ENCODE assay signal across 8 cellular contexts in genomic region chr7:129612112-129613015, GRCh38. TPM values are rescaled to one million over a fixed set of nuclear protein-coding genes. Genes with fewer than 3 reads are reported as not detected.
DNase-seq lines count a peak whose midpoint lies in the region; ATAC-seq, FAIRE-seq and TF ChIP-seq lines count a peak whose summit lies in the region.

No MANE protein-coding gene starts in this region.

- DNase-seq in ACHN (peak; percentile 54), RPMI7951 (ENCODE audit: low read depth) (peak; percentile 32), Right ventricle myocardium superior (peak; percentile 71), pancreas (peak; percentile 37 to 90 (median 68))
- DNase-seq in activated naive CD8-positive, alpha-beta T cell treated with anti-CD3 and anti-CD28 coated beads for 36 hours, result peak; percentile 19

- intact Hi-C loops in Right ventricle myocardium superior (cut with DNase I) (no loop called here), pancreas (cut with DNase I) (no loop called here)

- TF ChIP-seq CTCF in pancreas (IDR thresholded peaks at IDR 0.05), result peak in 1 of 4 donors; percentile 21

- H3K9me3 Mint-ChIP-seq in activated naive CD8-positive, alpha-beta T cell treated with anti-CD3 and anti-CD28 coated beads for 36 hours, result peaks cover 1% of the 10 kb centered on the region

- peaks cover 32% of the 10 kb centered on the region for H3K36me3 Mint-ChIP-seq in activated naive CD8-positive, alpha-beta T cell treated with anti-CD3 and anti-CD28 coated beads for 36 hours

- H3K4me1 ChIP-seq in pancreas, result peaks cover 0 to 27% (median 11%) of the 10 kb centered on the region in 3 donors

- ATAC-seq in GM18517 (IDR thresholded peaks at IDR 0.05; ENCODE audit: unreplicated experiment) (peak; percentile 5), HG03439 (IDR thresholded peaks at IDR 0.05; ENCODE audit: unreplicated experiment) (peak; percentile 8), Right ventricle myocardium superior (ENCODE audit: poor library complexity) (peak; percentile 14), pancreas (peak; percentile 30 to 52 (median 42)), GM19452 (IDR thresholded peaks at IDR 0.05; ENCODE audit: unreplicated experiment) (no peak)

- in situ Hi-C loops in ACHN (cut with HindIII; ENCODE audit: low pct_ligation_motif_present, low pct_unique_long_range_greater_than_20kb, low sequenced_read_pairs), result no loop called here

- no peak for FAIRE-seq in pancreas (lab: Jason Lieb, UNC)

- H3K36me3 ChIP-seq in pancreas, result no peaks in the 10 kb centered on the region

- H3K27me3 Mint-ChIP-seq in activated naive CD8-positive, alpha-beta T cell treated with anti-CD3 and anti-CD28 coated beads for 36 hours, result no peaks in the 10 kb centered on the region

- WGBS in pancreas, 2 donors, result 0 to 1% methylated on average over 46 to 64 of the region's 64 CpGs

- peak overlapping the region; percentile 61 to 89 (median 80) for H3K27ac ChIP-seq in pancreas

- H3K9me3 ChIP-seq in pancreas, result no peaks in the 10 kb centered on the region

- H3K27me3 ChIP-seq in pancreas, result no peaks in the 10 kb centered on the region

- peak overlapping the region; percentile 48 to 89 (median 84) for H3K4me3 ChIP-seq in pancreas

- H3K27ac Mint-ChIP-seq in activated naive CD8-positive, alpha-beta T cell treated with anti-CD3 and anti-CD28 coated beads for 36 hours, result peak overlapping the region; percentile 93

- H3K4me1 Mint-ChIP-seq in activated naive CD8-positive, alpha-beta T cell treated with anti-CD3 and anti-CD28 coated beads for 36 hours, result peaks cover 51% of the 10 kb centered on the region

- peak overlapping the region; percentile 86 for H3K4me3 Mint-ChIP-seq in activated naive CD8-positive, alpha-beta T cell treated with anti-CD3 and anti-CD28 coated beads for 36 hours

RNA-seq across cellular contexts. Expression of gene NRF1, which starts 0.8 kb away (rescaled TPM):
- total RNA-seq in RPMI7951 (2014; rRNA removed; shearing (Covaris generic)), result 7.2 and 8.7 TPM in 2 replicates
- 10 to 100 TPM; 17.9 to 20.4 TPM for total RNA-seq in activated naive CD8-positive, alpha-beta T cell treated with anti-CD3 and anti-CD28 coated beads for 36 hours
- total RNA-seq in Right ventricle myocardium superior (9.0 TPM), pancreas (10 to 100 TPM in 1 of 6 donors, 1 to 10 TPM in 5; 5.5 to 11.2 (median 7.0) TPM)
- polyA plus RNA-seq in pancreas, result 1 to 10 TPM; 6.5 to 8.1 TPM

Comparison
In these comparisons a context has a peak if more than half of its experiments do, and no peak if none do; other contexts are left out.
1. DNase-seq: peak in every context shown above with its lines; median percentile 71 in Right ventricle myocardium superior; 68 in pancreas; 54 in ACHN; 32 in RPMI7951; 19 in activated naive CD8-positive, alpha-beta T cell treated with anti-CD3 and anti-CD28 coated beads for 36 hours.